In the genomic region with DNA sequence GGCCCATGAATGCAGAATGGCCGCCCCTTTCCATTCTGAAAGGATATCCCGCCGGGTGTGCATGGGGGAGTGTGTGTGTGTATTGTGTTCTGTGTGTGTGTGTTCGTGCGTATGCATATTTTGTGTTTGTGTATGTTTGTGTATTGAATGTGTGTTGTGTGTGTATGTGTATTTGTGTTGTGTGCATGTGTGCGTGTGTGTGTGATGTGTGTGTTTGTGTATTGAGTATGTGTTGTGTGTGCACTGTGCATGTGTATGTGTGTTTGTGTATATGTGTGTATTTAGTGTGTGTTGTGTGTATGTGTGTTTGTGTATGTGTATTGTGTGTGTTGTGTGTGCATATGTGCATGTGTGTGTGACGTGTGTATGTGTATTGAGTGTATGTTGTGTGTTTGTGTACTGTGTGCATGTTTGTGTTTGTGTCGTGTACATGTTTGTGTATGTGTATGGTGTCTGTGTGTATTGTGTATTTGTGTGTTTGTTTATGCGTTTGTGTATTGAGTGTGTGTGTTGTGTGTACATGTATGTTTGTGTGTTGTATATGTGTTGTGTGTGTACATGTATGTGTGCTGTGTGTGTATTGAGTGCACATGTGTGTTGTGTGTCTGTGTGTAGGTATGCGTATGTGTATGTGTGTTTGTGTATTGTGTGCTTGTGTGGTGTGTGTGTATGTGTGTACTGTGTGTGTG, we compare ENCODE assay signal across 23 cellular contexts.
"Had no signal": no experiment of that assay in that cellular context is flagged by ENCODE, and none has a peak within 500 bp of the region (broad histone marks: within the 10 kb centered on the region; RNA-seq: fewer than 3 reads in every experiment).

No MANE protein-coding gene starts in this region.

- H3K9me3 ChIP-seq: esophagus muscularis mucosa, vagina had no signal

- H3K27ac ChIP-seq: esophagus muscularis mucosa, neural progenitor cell, vagina had no signal

- H3K9me3 Mint-ChIP-seq: activated CD4-positive, alpha-beta memory T cell treated with anti-CD3 and anti-CD28 coated beads, Interleukin-2, amount 10 ng/mL, durations not matched to agents 7 days and 5 days; activated CD4-positive, alpha-beta T cell treated with anti-CD3 and anti-CD28 coated beads, Interleukin-2, amount 10 ng/mL, durations not matched to agents 7 days and 5 days; activated naive CD4-positive, alpha-beta T cell treated with anti-CD3 and anti-CD28 coated beads, Interleukin-2, amount 10 ng/mL, durations not matched to agents 7 days and 5 days; activated T-cell treated with anti-CD3 and anti-CD28 coated beads, Interleukin-2, amount 50 U/mL, for 24 hours; dendritic cell treated with granulocyte-macrophage colony-stimulating factor and Interleukin-4, amounts not matched to agents 40 ng/mL and 50 ng/mL, for 4 days; endodermal cell; natural killer cell; type B pancreatic cell had no signal

- H3K36me3 ChIP-seq: esophagus muscularis mucosa, neural progenitor cell, vagina had no signal

- H3K27me3 ChIP-seq: vagina had no signal

- H2AFZ ChIP-seq: neural progenitor cell had no signal

- H3K4me3 ChIP-seq: esophagus muscularis mucosa, neural progenitor cell, vagina had no signal

- FAIRE-seq: astrocyte, islet of Langerhans had no signal

- H3K27ac Mint-ChIP-seq: activated CD4-positive, alpha-beta memory T cell treated with anti-CD3 and anti-CD28 coated beads, Interleukin-2, amount 10 ng/mL, durations not matched to agents 7 days and 5 days; activated CD4-positive, alpha-beta T cell treated with anti-CD3 and anti-CD28 coated beads, Interleukin-2, amount 10 ng/mL, durations not matched to agents 7 days and 5 days; activated naive CD4-positive, alpha-beta T cell treated with anti-CD3 and anti-CD28 coated beads, Interleukin-2, amount 10 ng/mL, durations not matched to agents 7 days and 5 days; activated T-cell treated with anti-CD3 and anti-CD28 coated beads, Interleukin-2, amount 50 U/mL, for 24 hours; dendritic cell treated with granulocyte-macrophage colony-stimulating factor and Interleukin-4, amounts not matched to agents 40 ng/mL and 50 ng/mL, for 4 days; endodermal cell; natural killer cell; T-helper 17 cell; type B pancreatic cell had no signal

- H3K4me2 ChIP-seq: neural progenitor cell had no signal

- H3K9ac ChIP-seq: neural progenitor cell had no signal

- H3K4me1 ChIP-seq: esophagus muscularis mucosa, neural progenitor cell, vagina had no signal

- H3K36me3 Mint-ChIP-seq: activated naive CD4-positive, alpha-beta T cell treated with anti-CD3 and anti-CD28 coated beads, Interleukin-2, amount 10 ng/mL, durations not matched to agents 7 days and 5 days; natural killer cell; neural progenitor cell; type B pancreatic cell had no signal

- ATAC-seq: right cardiac atrium, T-helper 17 cell had no signal

- DNase-seq: activated CD4-positive, alpha-beta memory T cell treated with anti-CD3 and anti-CD28 coated beads, Interleukin-2, amount 10 ng/mL, durations not matched to agents 7 days and 5 days; activated CD4-positive, alpha-beta T cell treated with anti-CD3 and anti-CD28 coated beads for 1 hour; activated CD4-positive, alpha-beta T cell treated with anti-CD3 and anti-CD28 coated beads, Interleukin-2, amount 10 ng/mL, durations not matched to agents 7 days and 5 days; activated CD8-positive, alpha-beta memory T cell treated with anti-CD3 and anti-CD28 coated beads, Interleukin-2, amount 50 U/mL, for 48 hours; activated gamma-delta T cell; activated naive CD4-positive, alpha-beta T cell treated with anti-CD3 and anti-CD28 coated beads, Interleukin-2, amount 10 ng/mL, durations not matched to agents 7 days and 5 days; activated T-cell treated with anti-CD3 and anti-CD28 coated beads, Interleukin-2, amount 50 U/mL, for 24 hours; amniotic stem cell; central memory CD4-positive, alpha-beta T cell; endodermal cell; foreskin melanocyte; natural killer cell; stimulated activated CD4-positive, alpha-beta T cell treated with anti-CD3 and anti-CD28 coated beads, Interleukin-2, amount 100 ng/mL, for 48 hours; stimulated activated naive CD4-positive, alpha-beta T cell treated with Interleukin-2 at 50 U/mL for 16 hours; T-helper 17 cell had no signal
